In the genomic region with DNA sequence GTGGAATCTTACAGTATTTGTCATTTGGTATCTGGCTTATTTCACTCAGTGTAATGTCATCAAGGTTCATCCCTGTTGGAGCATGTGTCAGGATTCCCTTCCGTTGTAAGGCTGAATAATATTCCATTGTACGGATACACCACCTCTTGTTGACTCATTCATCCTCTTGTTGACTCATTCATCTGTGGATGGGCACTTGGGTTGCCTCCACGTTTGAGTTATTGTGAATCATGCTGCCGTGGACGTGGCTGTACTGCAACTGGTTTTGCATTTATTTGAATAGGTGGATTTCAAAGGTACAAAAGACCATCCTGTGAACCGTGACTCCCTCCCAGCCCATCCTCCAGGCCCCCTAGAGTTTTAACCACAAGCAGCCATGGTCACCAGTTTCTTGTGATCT, we compare ENCODE assay signal across 2 cellular contexts.
TF ChIP-seq lines count a peak whose summit lies in the region.

No MANE protein-coding gene starts in this region.

TF ChIP-seq in HepG2, 621 proteins besides CTCF, POLR2A, EP300 and RAD21 (continues in another document):
- TF ChIP-seq ZNF589 (CRISPR knock-in tag; conservative IDR thresholded peaks at IDR 0.05), result 0 out of 2 replicates have a peak, but pooled peaks have one; percentile 40
- TF ChIP-seq FOXO1 (CRISPR knock-in tag; IDR thresholded peaks at IDR 0.05), result peak; percentile 69; the same call in 1 of the 2 replicates
- TF ChIP-seq TBL1XR1 (IDR thresholded peaks at IDR 0.05; ENCODE audit: borderline replicate concordance, low read length, partially characterized antibody), result peak; percentile 25
- no peak for TF ChIP-seq MAFG (CRISPR knock-in tag; IDR thresholded peaks at IDR 0.05)
- TF ChIP-seq KDM1A (CRISPR knock-in tag; IDR thresholded peaks at IDR 0.05), result peak; percentile 60; the same call in 1 of the 2 replicates
- TF ChIP-seq, protein P1, sequence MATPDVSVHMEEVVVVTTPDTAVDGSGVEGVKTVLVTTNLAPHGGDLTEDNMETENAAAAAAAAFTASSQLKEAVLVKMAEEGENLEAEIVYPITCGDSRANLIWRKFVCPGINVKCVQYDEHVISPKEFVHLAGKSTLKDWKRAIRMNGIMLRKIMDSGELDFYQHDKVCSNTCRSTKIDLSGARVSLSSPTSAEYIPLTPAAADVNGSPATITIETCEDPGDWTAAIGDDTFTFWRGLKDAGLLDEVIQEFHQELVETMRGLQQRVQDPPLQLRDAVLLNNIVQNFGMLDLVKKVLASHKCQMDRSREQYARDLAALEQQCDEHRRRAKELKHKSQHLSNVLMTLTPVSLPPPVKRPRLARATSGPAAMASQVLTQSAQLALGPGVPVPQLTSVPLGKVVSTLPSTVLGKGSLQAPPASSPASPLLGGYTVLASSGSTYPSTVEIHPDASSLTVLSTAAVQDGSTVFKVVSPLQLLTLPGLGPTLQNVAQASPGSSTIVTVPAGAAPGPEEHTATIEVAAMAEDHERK (CRISPR knock-in tag; IDR thresholded peaks at IDR 0.05; ENCODE audit: low read depth), result no peak
- TF ChIP-seq, protein P2, sequence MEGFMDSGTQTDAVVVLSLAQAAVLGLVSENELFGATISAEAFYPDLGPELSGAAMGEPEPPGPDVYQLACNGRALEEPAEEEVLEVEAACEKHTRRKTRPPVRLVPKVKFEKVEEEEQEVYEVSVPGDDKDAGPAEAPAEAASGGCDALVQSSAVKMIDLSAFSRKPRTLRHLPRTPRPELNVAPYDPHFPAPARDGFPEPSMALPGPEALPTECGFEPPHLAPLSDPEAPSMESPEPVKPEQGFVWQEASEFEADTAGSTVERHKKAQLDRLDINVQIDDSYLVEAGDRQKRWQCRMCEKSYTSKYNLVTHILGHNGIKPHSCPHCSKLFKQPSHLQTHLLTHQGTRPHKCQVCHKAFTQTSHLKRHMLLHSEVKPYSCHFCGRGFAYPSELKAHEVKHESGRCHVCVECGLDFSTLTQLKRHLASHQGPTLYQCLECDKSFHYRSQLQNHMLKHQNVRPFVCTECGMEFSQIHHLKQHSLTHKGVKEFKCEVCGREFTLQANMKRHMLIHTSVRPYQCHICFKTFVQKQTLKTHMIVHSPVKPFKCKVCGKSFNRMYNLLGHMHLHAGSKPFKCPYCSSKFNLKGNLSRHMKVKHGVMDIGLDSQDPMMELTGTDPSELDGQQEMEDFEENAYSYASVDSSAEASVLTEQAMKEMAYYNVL (CRISPR knock-in tag; IDR thresholded peaks at IDR 0.05; ENCODE audit: borderline replicate concordance), result 0 out of 2 replicates have a peak, but pooled peaks have one; percentile 30
- peak; percentile 58; the same call in 1 of the 2 replicates for TF ChIP-seq MIER2 (CRISPR knock-in tag; IDR thresholded peaks at IDR 0.05)
- TF ChIP-seq TEAD3 (CRISPR knock-in tag; optimal IDR thresholded peaks at IDR 0.05; ENCODE audit: borderline replicate concordance), result peak; percentile 48
- TF ChIP-seq PHF5A (CRISPR knock-in tag; IDR thresholded peaks at IDR 0.05; ENCODE audit: low read depth, unreplicated experiment), result no peak
- TF ChIP-seq CREB1 (IDR thresholded peaks at IDR 0.05), result 0 out of 2 replicates have a peak, but pooled peaks have one; percentile 8
- peak; percentile 45; the same call in 1 of the 2 replicates for TF ChIP-seq CREB1 (CRISPR knock-in tag; IDR thresholded peaks at IDR 0.05)
- peak; percentile 69; the same call in 1 of the 2 replicates for TF ChIP-seq SOX13 (IDR thresholded peaks at IDR 0.05)
- peak in 1 of 2 experiments; percentile 87; a peak in 2 of 4 replicates for TF ChIP-seq SOX13 (CRISPR knock-in tag; conservative IDR thresholded peaks at IDR 0.05 in 1 of 2, IDR thresholded peaks at IDR 0.05 in 1 of 2)
- no peak for TF ChIP-seq ZNF674 (CRISPR knock-in tag; IDR thresholded peaks at IDR 0.05; ENCODE audit: low read depth)
- TF ChIP-seq ERF (CRISPR knock-in tag; IDR thresholded peaks at IDR 0.05), result no peak
- peak; percentile 45; the same call in 1 of the 2 replicates for TF ChIP-seq TBX3 (IDR thresholded peaks at IDR 0.05; ENCODE audit: borderline replicate concordance)
- TF ChIP-seq NR2C2 (CRISPR knock-in tag; IDR thresholded peaks at IDR 0.05; ENCODE audit: borderline replicate concordance), result peak; percentile 35; the same call in 1 of the 2 replicates
- TF ChIP-seq, protein P3, sequence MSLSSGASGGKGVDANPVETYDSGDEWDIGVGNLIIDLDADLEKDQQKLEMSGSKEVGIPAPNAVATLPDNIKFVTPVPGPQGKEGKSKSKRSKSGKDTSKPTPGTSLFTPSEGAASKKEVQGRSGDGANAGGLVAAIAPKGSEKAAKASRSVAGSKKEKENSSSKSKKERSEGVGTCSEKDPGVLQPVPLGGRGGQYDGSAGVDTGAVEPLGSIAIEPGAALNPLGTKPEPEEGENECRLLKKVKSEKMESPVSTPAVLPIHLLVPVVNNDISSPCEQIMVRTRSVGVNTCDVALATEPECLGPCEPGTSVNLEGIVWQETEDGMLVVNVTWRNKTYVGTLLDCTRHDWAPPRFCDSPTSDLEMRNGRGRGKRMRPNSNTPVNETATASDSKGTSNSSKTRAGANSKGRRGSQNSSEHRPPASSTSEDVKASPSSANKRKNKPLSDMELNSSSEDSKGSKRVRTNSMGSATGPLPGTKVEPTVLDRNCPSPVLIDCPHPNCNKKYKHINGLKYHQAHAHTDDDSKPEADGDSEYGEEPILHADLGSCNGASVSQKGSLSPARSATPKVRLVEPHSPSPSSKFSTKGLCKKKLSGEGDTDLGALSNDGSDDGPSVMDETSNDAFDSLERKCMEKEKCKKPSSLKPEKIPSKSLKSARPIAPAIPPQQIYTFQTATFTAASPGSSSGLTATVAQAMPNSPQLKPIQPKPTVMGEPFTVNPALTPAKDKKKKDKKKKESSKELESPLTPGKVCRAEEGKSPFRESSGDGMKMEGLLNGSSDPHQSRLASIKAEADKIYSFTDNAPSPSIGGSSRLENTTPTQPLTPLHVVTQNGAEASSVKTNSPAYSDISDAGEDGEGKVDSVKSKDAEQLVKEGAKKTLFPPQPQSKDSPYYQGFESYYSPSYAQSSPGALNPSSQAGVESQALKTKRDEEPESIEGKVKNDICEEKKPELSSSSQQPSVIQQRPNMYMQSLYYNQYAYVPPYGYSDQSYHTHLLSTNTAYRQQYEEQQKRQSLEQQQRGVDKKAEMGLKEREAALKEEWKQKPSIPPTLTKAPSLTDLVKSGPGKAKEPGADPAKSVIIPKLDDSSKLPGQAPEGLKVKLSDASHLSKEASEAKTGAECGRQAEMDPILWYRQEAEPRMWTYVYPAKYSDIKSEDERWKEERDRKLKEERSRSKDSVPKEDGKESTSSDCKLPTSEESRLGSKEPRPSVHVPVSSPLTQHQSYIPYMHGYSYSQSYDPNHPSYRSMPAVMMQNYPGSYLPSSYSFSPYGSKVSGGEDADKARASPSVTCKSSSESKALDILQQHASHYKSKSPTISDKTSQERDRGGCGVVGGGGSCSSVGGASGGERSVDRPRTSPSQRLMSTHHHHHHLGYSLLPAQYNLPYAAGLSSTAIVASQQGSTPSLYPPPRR (CRISPR knock-in tag; IDR thresholded peaks at IDR 0.05; ENCODE audit: borderline replicate concordance), result peak; percentile 45; the same call in 1 of the 2 replicates

TF ChIP-seq in SK-N-SH, 30 proteins besides CTCF, POLR2A, EP300 and RAD21:
- TF ChIP-seq JUND (IDR thresholded peaks at IDR 0.05), result peak; percentile 98
- no peak for TF ChIP-seq NRF1 (IDR thresholded peaks at IDR 0.05; ENCODE audit: low read depth, low read length)
- peak; percentile 81; the same call in 1 of the 2 replicates for TF ChIP-seq RXRA (IDR thresholded peaks at IDR 0.05; ENCODE audit: borderline replicate concordance, low read depth)
- peak; percentile 99 for TF ChIP-seq TCF12 (IDR thresholded peaks at IDR 0.05)
- TF ChIP-seq, protein P4, sequence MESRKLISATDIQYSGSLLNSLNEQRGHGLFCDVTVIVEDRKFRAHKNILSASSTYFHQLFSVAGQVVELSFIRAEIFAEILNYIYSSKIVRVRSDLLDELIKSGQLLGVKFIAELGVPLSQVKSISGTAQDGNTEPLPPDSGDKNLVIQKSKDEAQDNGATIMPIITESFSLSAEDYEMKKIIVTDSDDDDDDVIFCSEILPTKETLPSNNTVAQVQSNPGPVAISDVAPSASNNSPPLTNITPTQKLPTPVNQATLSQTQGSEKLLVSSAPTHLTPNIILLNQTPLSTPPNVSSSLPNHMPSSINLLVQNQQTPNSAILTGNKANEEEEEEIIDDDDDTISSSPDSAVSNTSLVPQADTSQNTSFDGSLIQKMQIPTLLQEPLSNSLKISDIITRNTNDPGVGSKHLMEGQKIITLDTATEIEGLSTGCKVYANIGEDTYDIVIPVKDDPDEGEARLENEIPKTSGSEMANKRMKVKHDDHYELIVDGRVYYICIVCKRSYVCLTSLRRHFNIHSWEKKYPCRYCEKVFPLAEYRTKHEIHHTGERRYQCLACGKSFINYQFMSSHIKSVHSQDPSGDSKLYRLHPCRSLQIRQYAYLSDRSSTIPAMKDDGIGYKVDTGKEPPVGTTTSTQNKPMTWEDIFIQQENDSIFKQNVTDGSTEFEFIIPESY (IDR thresholded peaks at IDR 0.05; ENCODE audit: borderline replicate concordance, low read depth), result peak; percentile 87
- TF ChIP-seq, protein P5, sequence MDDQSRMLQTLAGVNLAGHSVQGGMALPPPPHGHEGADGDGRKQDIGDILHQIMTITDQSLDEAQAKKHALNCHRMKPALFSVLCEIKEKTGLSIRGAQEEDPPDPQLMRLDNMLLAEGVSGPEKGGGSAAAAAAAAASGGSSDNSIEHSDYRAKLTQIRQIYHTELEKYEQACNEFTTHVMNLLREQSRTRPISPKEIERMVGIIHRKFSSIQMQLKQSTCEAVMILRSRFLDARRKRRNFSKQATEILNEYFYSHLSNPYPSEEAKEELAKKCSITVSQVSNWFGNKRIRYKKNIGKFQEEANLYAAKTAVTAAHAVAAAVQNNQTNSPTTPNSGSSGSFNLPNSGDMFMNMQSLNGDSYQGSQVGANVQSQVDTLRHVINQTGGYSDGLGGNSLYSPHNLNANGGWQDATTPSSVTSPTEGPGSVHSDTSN (IDR thresholded peaks at IDR 0.05), result peak; percentile 96
- TF ChIP-seq MXI1 (IDR thresholded peaks at IDR 0.05; ENCODE audit: low read depth, low read length), result no peak
- no peak for TF ChIP-seq SMC3 (IDR thresholded peaks at IDR 0.05; ENCODE audit: low read depth, low read length)
- peak; percentile 35; the same call in 1 of the 2 replicates for TF ChIP-seq MEF2A (IDR thresholded peaks at IDR 0.05; ENCODE audit: borderline replicate concordance, low read depth)
- peak; percentile 82; the same call in 1 of the 2 replicates for TF ChIP-seq POLR2AphosphoS5 (IDR thresholded peaks at IDR 0.05; ENCODE audit: low read depth, low read length)
- TF ChIP-seq YY1 (IDR thresholded peaks at IDR 0.05; ENCODE audit: low read depth), result peak; percentile 59; the same call in 1 of the 2 replicates
- TF ChIP-seq, protein P6, sequence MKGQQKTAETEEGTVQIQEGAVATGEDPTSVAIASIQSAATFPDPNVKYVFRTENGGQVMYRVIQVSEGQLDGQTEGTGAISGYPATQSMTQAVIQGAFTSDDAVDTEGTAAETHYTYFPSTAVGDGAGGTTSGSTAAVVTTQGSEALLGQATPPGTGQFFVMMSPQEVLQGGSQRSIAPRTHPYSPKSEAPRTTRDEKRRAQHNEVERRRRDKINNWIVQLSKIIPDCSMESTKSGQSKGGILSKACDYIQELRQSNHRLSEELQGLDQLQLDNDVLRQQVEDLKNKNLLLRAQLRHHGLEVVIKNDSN (IDR thresholded peaks at IDR 0.05; ENCODE audit: borderline replicate concordance, low read depth), result 0 out of 2 replicates have a peak, but pooled peaks have one; percentile 25
- TF ChIP-seq RCOR1 (IDR thresholded peaks at IDR 0.05; ENCODE audit: low read length), result no peak
- no peak for TF ChIP-seq FOXJ3 (CRISPR knock-in tag; IDR thresholded peaks at IDR 0.05)
- peak; percentile 77; the same call in 1 of the 2 replicates for TF ChIP-seq TEAD4 (IDR thresholded peaks at IDR 0.05; ENCODE audit: borderline replicate concordance, insufficient read depth)
- TF ChIP-seq FOSL2 (IDR thresholded peaks at IDR 0.05; ENCODE audit: borderline replicate concordance, low read depth), result peak; percentile 100
- TF ChIP-seq GABPA (IDR thresholded peaks at IDR 0.05; ENCODE audit: low read depth), result peak; percentile 33; the same call in 1 of the 2 replicates
- peak; percentile 74; the same call in 1 of the 2 replicates for TF ChIP-seq NFIC (IDR thresholded peaks at IDR 0.05; ENCODE audit: borderline replicate concordance)
- TF ChIP-seq FOXM1 (IDR thresholded peaks at IDR 0.05; ENCODE audit: low read depth), result peak; percentile 60; the same call in 1 of the 2 replicates
- peak; percentile 19; the same call in 1 of the 2 replicates for TF ChIP-seq ELF1 (IDR thresholded peaks at IDR 0.05)
- no peak for TF ChIP-seq CHD2 (IDR thresholded peaks at IDR 0.05; ENCODE audit: low read length, partially characterized antibody)
- TF ChIP-seq, protein P7, sequence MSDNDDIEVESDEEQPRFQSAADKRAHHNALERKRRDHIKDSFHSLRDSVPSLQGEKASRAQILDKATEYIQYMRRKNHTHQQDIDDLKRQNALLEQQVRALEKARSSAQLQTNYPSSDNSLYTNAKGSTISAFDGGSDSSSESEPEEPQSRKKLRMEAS (IDR thresholded peaks at IDR 0.05; ENCODE audit: low read depth), result peak; percentile 90
TF ChIP-seq in SK-N-SH: peak in this region for 16.
